8 cellular contexts compared by ENCODE assay signal in the genomic region with DNA sequence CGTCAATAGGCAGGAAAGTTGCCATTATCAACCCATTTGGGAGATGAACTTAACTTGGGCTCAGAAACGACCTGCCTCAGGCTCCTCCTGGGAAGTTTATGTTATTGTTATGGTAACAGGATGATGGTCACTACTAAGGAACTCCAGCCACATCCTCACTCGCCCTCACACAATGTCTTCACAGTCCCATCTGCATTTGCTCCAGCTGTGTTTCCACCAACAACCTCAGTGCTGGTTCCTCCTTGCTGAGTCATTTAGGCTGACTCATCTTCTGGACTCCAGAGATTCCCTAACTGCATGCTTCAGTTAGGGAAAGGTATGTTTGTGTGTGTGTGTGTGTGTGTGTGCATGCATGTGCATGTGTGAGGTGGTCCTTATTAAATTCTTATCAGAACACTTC.
A peak's percentile ranks its signal among the peaks of the same experiment; 100 is the strongest.
DNase-seq lines count a peak whose midpoint lies in the region; ATAC-seq and TF ChIP-seq lines count a peak whose summit lies in the region.

No MANE protein-coding gene starts in this region.

- H2BK120ac ChIP-seq in trophoblast cell (ENCODE audit: insufficient read depth, low read length, poor library complexity) = no peak overlapping the region

- no peak overlapping the region for H3K23ac ChIP-seq in trophoblast cell (ENCODE audit: low read length)

- H3K27me3 ChIP-seq in SJCRH30 (no peaks in the 10 kb centered on the region), trophoblast cell (ENCODE audit: insufficient read depth, low read length) (no peaks in the 10 kb centered on the region)

- H3K18ac ChIP-seq in trophoblast cell (ENCODE audit: low read length) = no peak overlapping the region

- DNase-seq in EL (peak; percentile 100), SJCRH30 (peak; percentile 29), fibroblast of pulmonary artery (ENCODE audit: low read depth) (peak; percentile 100), trophoblast cell (peak; percentile 82 to 89), NCI-H69 (lab: John Stamatoyannopoulos, UW) (no peak)

- no peak for TF ChIP-seq CTCF in fibroblast of pulmonary artery (IDR thresholded peaks at IDR 0.05; ENCODE audit: low read length, missing control alignments)

- H4K91ac ChIP-seq in trophoblast cell (ENCODE audit: low read depth, low read length) = no peak overlapping the region

- H3K27ac ChIP-seq in SJCRH30 = no peak overlapping the region
- no peak overlapping the region for H3K27ac ChIP-seq in trophoblast cell (ENCODE audit: low read depth, low read length)

- H3K79me2 ChIP-seq in trophoblast cell (ENCODE audit: control insufficient read depth, insufficient read depth, low read length, poor library complexity) = no peaks in the 10 kb centered on the region

- H3K9ac ChIP-seq in trophoblast cell (ENCODE audit: low read length) = no peak overlapping the region

- ATAC-seq in HG03521 (IDR thresholded peaks at IDR 0.05; ENCODE audit: unreplicated experiment) (no peak), HG02678 (IDR thresholded peaks at IDR 0.05; ENCODE audit: unreplicated experiment) (no peak), HG03280 (IDR thresholded peaks at IDR 0.05; ENCODE audit: unreplicated experiment) (no peak)

- WGBS in trophoblast cell (ENCODE audit: extremely low coverage, insufficient coverage, insufficient read length) = no CpG with 5 or more reads among the region's 3 CpGs

- H3K14ac ChIP-seq in trophoblast cell (ENCODE audit: low read length) = no peak overlapping the region

- H2BK5ac ChIP-seq in trophoblast cell (ENCODE audit: low read depth, low read length, poor library complexity) = no peak overlapping the region

- H3K4ac ChIP-seq in trophoblast cell (ENCODE audit: low read depth, low read length) = no peak overlapping the region

- H2AK5ac ChIP-seq in trophoblast cell (ENCODE audit: low read length) = no peak overlapping the region

- no peak overlapping the region for H2AFZ ChIP-seq in trophoblast cell (ENCODE audit: insufficient read depth, low read length, poor library complexity)

- H3K79me1 ChIP-seq in trophoblast cell (ENCODE audit: low read length) = peaks cover 2% of the 10 kb centered on the region

- H3K4me1 ChIP-seq in SJCRH30 (no peaks in the 10 kb centered on the region), trophoblast cell (ENCODE audit: control insufficient read depth in 1 of 2, insufficient read depth in 2 of 2, low read length in 2 of 2) (no peaks in the 10 kb centered on the region)

- no peak overlapping the region for H4K8ac ChIP-seq in trophoblast cell (ENCODE audit: low read depth, low read length)

- H3K36me3 ChIP-seq in SJCRH30 = no peaks in the 10 kb centered on the region
- H3K36me3 ChIP-seq in trophoblast cell (ENCODE audit: control insufficient read depth in 1 of 2, insufficient read depth in 2 of 2, low read length in 2 of 2) = no peaks in the 10 kb centered on the region

- H3K4me3 ChIP-seq in SJCRH30 = no peak overlapping the region
- no peak overlapping the region for H3K4me3 ChIP-seq in fibroblast of pulmonary artery (replicated peaks; ENCODE audit: low read depth, low read length)
- no peak overlapping the region for H3K4me3 ChIP-seq in trophoblast cell (ENCODE audit: low read depth, low read length)

- H2BK12ac ChIP-seq in trophoblast cell (ENCODE audit: low read length) = no peak overlapping the region

- no peak overlapping the region for H3K4me2 ChIP-seq in trophoblast cell (ENCODE audit: low read length)

- H3K9me3 ChIP-seq in SJCRH30 (replicated peaks) = no peaks in the 10 kb centered on the region
- H3K9me3 ChIP-seq in trophoblast cell (ENCODE audit: insufficient read depth, low read depth, low read length) = no peaks in the 10 kb centered on the region

- no peak overlapping the region for H4K12ac ChIP-seq in trophoblast cell (ENCODE audit: low read depth, low read length)
